Comparison of ENCODE assay signal across 33 cellular contexts in genomic region chr2:104385743-104386142, GRCh38.
"Had no signal": no experiment of that assay in that cellular context is flagged by ENCODE, and none has a peak within 500 bp of the region (broad histone marks: within the 10 kb centered on the region; RNA-seq: fewer than 3 reads in every experiment).

No MANE protein-coding gene starts in this region.

- DNase-seq: activated B cell treated with CpG ODN at 0.5 μM for 24 hours; activated CD4-positive, alpha-beta T cell treated with anti-CD3 and anti-CD28 coated beads for 48 hours; activated CD4-positive, alpha-beta T cell treated with anti-CD3 and anti-CD28 coated beads, Interleukin-2, amount 50 U/mL, for 1 hour; activated CD4-positive, alpha-beta T cell treated with anti-CD3 and anti-CD28 coated beads, Interleukin-2, amount 50 U/mL, for 48 hours; activated CD8-positive, alpha-beta memory T cell treated with anti-CD3 and anti-CD28 coated beads for 24 hours; activated CD8-positive, alpha-beta T cell treated with anti-CD3 and anti-CD28 coated beads for 36 hours; activated effector memory CD4-positive, alpha-beta T cell treated with Interleukin-2 at 50 U/mL for 16 hours; activated gamma-delta T cell treated with Interleukin-2 at 50 U/mL for 16 hours; activated naive CD4-positive, alpha-beta T cell treated with anti-CD3 and anti-CD28 coated beads, Interleukin-2, amount 50 U/mL, for 16 hours; activated naive CD4-positive, alpha-beta T cell treated with Interleukin-2 at 50 U/mL for 16 hours; activated T-cell treated with anti-CD3 and anti-CD28 coated beads, Interleukin-2, amount 50 U/mL, for 4 hours; amniotic stem cell; anterior cingulate cortex; brain microvascular endothelial cell; cortex of kidney; effector CD8-positive, alpha-beta T cell; esophagus squamous epithelium; foreskin fibroblast; head of caudate nucleus; T-helper 17 cell; T1000; WERI-Rb-1 had no signal

- H3K4me1 Mint-ChIP-seq: activated B cell treated with CpG ODN at 0.5 μM for 24 hours; activated T-helper 17 cell treated with anti-CD3 and anti-CD28 coated beads, Interleukin-2, amount 50 U/mL, for 72 hours; T-helper 17 cell had no signal

- H3K36me3 Mint-ChIP-seq: activated naive CD8-positive, alpha-beta T cell had no signal

- H3K4me3 Mint-ChIP-seq: activated B cell treated with CpG ODN at 0.5 μM for 24 hours; activated CD8-positive, alpha-beta T cell treated with anti-CD3 and anti-CD28 coated beads for 36 hours; activated naive CD8-positive, alpha-beta T cell; activated T-cell treated with anti-CD3 and anti-CD28 coated beads, Interleukin-2, amount 50 U/mL, for 4 hours; activated T-helper 17 cell treated with anti-CD3 and anti-CD28 coated beads, Interleukin-2, amount 50 U/mL, for 72 hours; T-helper 17 cell; T-helper 2 cell treated with Interferon-gamma antibody and Interleukin-4, amounts not matched to agents 5 μg/mL and 100 μg/mL, for 36 hours had no signal

- H3K4me1 ChIP-seq: esophagus squamous epithelium had no signal

- H3K4me3 ChIP-seq: esophagus squamous epithelium had no signal

- H3K27me3 ChIP-seq: brain microvascular endothelial cell, esophagus squamous epithelium had no signal

- H3K27ac ChIP-seq: brain microvascular endothelial cell, epithelial cell of prostate, esophagus squamous epithelium, WERI-Rb-1 had no signal

- H3K27me3 Mint-ChIP-seq: activated CD8-positive, alpha-beta T cell treated with anti-CD3 and anti-CD28 coated beads for 36 hours; T-helper 17 cell had no signal

- H3K9me3 ChIP-seq: esophagus squamous epithelium had no signal

- H3K27ac Mint-ChIP-seq: activated B cell treated with CpG ODN at 0.5 μM for 24 hours; activated CD8-positive, alpha-beta T cell treated with anti-CD3 and anti-CD28 coated beads for 36 hours; activated naive CD8-positive, alpha-beta T cell; activated T-helper 17 cell treated with anti-CD3 and anti-CD28 coated beads, Interleukin-2, amount 50 U/mL, for 72 hours; T-helper 17 cell; T-helper 2 cell treated with Interferon-gamma antibody and Interleukin-4, amounts not matched to agents 5 μg/mL and 100 μg/mL, for 36 hours had no signal

- ATAC-seq: activated CD4-positive, CD25-positive, alpha-beta regulatory T cell treated with anti-CD3 and anti-CD28 coated beads, Interleukin-2, amount 50 U/mL, for 24 hours; activated CD8-positive, alpha-beta T cell treated with anti-CD3 and anti-CD28 coated beads for 36 hours; activated T-cell treated with anti-CD3 and anti-CD28 coated beads, Interleukin-2, amount 50 U/mL, for 4 hours; activated T-helper 17 cell treated with anti-CD3 and anti-CD28 coated beads, Interleukin-2, amount 50 U/mL, for 72 hours; T-helper 17 cell had no signal

- FAIRE-seq: astrocyte, bronchial epithelial cell, colon, endometrium, endothelial cell of umbilical vein, frontal cortex had no signal

- H3K9me3 Mint-ChIP-seq: activated CD8-positive, alpha-beta T cell treated with anti-CD3 and anti-CD28 coated beads for 36 hours; activated T-cell treated with anti-CD3 and anti-CD28 coated beads, Interleukin-2, amount 50 U/mL, for 4 hours; T-helper 2 cell treated with Interferon-gamma antibody and Interleukin-4, amounts not matched to agents 5 μg/mL and 100 μg/mL, for 36 hours had no signal

- H3K36me3 ChIP-seq: brain microvascular endothelial cell, esophagus squamous epithelium, WERI-Rb-1 had no signal
